In the genomic region with DNA sequence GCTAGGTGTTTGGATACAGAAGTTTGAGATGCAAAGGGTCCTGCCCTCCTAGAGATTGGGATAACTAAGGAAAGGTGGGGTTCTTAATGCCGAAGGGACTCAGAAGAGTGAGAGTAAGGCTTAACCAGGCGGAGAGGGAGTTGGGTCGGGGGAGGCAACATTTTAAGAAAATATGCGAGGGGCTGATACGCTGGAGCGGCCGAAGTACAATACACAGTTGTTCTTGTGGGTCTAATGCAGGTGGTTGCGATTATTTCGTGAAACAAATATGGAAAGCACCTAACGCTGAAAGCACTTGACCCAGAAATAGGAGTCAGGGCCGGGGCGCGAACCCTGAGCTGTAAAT, we compare ENCODE assay signal across 8 cellular contexts. TPM values are rescaled to one million over a fixed set of nuclear protein-coding genes. Genes with fewer than 3 reads are reported as not detected.
A peak's percentile ranks its signal among the peaks of the same experiment; 100 is the strongest.
DNase-seq lines count a peak whose midpoint lies in the region; ATAC-seq and TF ChIP-seq lines count a peak whose summit lies in the region.

No MANE protein-coding gene starts in this region.

- CTCF ChIA-PET in PC-9 (lab: Charles Lee) = no interaction called here

- H4K20me1 ChIP-seq in PC-9 (ENCODE audit: insufficient read depth) (peaks cover 8% of the 10 kb centered on the region; the same call in 1 of the 2 replicates), fibroblast of lung (ENCODE audit: control insufficient read depth, extremely low read depth, insufficient read depth, low read length) (no peaks in the 10 kb centered on the region)

- no peaks in the 10 kb centered on the region for H3K27me3 ChIP-seq in PC-9 (ENCODE audit: insufficient read depth, low read depth)
- no peaks in the 10 kb centered on the region for H3K27me3 ChIP-seq in fibroblast of lung (ENCODE audit: control insufficient read depth, insufficient read depth, low read length)
- H3K27me3 ChIP-seq in gastrocnemius medialis = no peaks in the 10 kb centered on the region

- H3K9me3 ChIP-seq in PC-9 (ENCODE audit: insufficient read depth, low read depth) = no peaks in the 10 kb centered on the region
- no peaks in the 10 kb centered on the region for H3K9me3 ChIP-seq in fibroblast of lung (ENCODE audit: control insufficient read depth, insufficient read depth, low read depth, low read length)
- H3K9me3 ChIP-seq in gastrocnemius medialis = no peaks in the 10 kb centered on the region

- DNase-seq in AG09309 (ENCODE audit: low read depth) = no peak
- no peak for DNase-seq in PC-9
- DNase-seq in fibroblast of lung (ENCODE audit: low read depth in 2 of 2) = no peak
- DNase-seq in gastrocnemius medialis = no peak
- DNase-seq in stimulated activated CD4-positive, alpha-beta T cell treated with anti-CD3 and anti-CD28 coated beads, Interleukin-4, amount 100 ng/mL, for 1 hour = no peak
- no peak for DNase-seq in DMS153 treated with DMSO at 0.1 percent for 48 hours (lab: John Stamatoyannopoulos, UW; ENCODE audit: unreplicated experiment)
- no peak for DNase-seq in EL

- H3K4me1 ChIP-seq in PC-9 (replicated peaks; ENCODE audit: insufficient read depth) (peaks cover 42% of the 10 kb centered on the region), fibroblast of lung (ENCODE audit: control insufficient read depth, extremely low read depth, insufficient read depth, low read length) (no peaks in the 10 kb centered on the region), gastrocnemius medialis (peaks cover 35 to 36% of the 10 kb centered on the region in 2 donors)

- in situ Hi-C loops in gastrocnemius medialis (cut with MboI; ENCODE audit: low sequenced_read_pairs in 4 of 4) = no loop called here

- no peaks in the 10 kb centered on the region for H3K9me2 ChIP-seq in PC-9 (ENCODE audit: insufficient read depth)

- TF ChIP-seq POLR2A in gastrocnemius medialis (IDR thresholded peaks at IDR 0.05) = no peak

- TSS peak; percentile 100 for BruUV-seq in PC-9 (replicated peaks; lab: Mats Ljungman, UMichigan)

- peaks cover 43% of the 10 kb centered on the region for H3F3A ChIP-seq in PC-9 (ENCODE audit: insufficient read depth, low read depth)

- H3K27ac ChIP-seq in PC-9 = peak overlapping the region; percentile 80
- H3K27ac ChIP-seq in fibroblast of lung (ENCODE audit: insufficient read depth, low read length) = peak overlapping the region; percentile 86
- peak overlapping the region; percentile 87 to 99 (median 92) for H3K27ac ChIP-seq in gastrocnemius medialis

- peak overlapping the region; percentile 58 for H3K9ac ChIP-seq in fibroblast of lung (ENCODE audit: insufficient read depth, low read length)

- H3K36me3 ChIP-seq in PC-9 (ENCODE audit: low read depth) (peaks cover 28% of the 10 kb centered on the region), fibroblast of lung (ENCODE audit: control insufficient read depth, insufficient read depth, low read length) (peaks cover under 1% of the 10 kb centered on the region), gastrocnemius medialis (peaks cover 0 to under 1% of the 10 kb centered on the region in 2 donors)

- H2AFZ ChIP-seq in PC-9 (peak overlapping the region; percentile 83), fibroblast of lung (ENCODE audit: low read length) (peak overlapping the region; percentile 65)

- ATAC-seq in GM21447 (IDR thresholded peaks at IDR 0.05; ENCODE audit: unreplicated experiment) (peak; percentile 5), gastrocnemius medialis (peak in 1 of 2 donors; percentile 4)

- peak overlapping the region; percentile 99 for H3K4me2 ChIP-seq in PC-9
- peak overlapping the region; percentile 53 for H3K4me2 ChIP-seq in fibroblast of lung (ENCODE audit: extremely low read depth, insufficient read depth, low read length)

- no peak for TF ChIP-seq CTCF in AG09309 (IDR thresholded peaks at IDR 0.05; ENCODE audit: control insufficient read depth, insufficient read depth, low read depth, low read length, missing control alignments)
- TF ChIP-seq CTCF in PC-9 (conservative IDR thresholded peaks at IDR 0.05) = no peak
- no peak for TF ChIP-seq CTCF in fibroblast of lung (conservative IDR thresholded peaks at IDR 0.05 in 1 of 2, IDR thresholded peaks at IDR 0.05 in 1 of 2; ENCODE audit: low read depth in 1 of 2, low read length in 2 of 2)
- TF ChIP-seq CTCF in gastrocnemius medialis (IDR thresholded peaks at IDR 0.05 in 4 of 5, conservative IDR thresholded peaks at IDR 0.05 in 1 of 5) = no peak

- intact Hi-C loops in PC-9 (cut with micrococcal nuclease; ENCODE audit: unreplicated experiment) = no loop called here
- intact Hi-C loops in gastrocnemius medialis (cut with DNase I; ENCODE audit: low total_unique reads) = loop anchor here (2.0 to 10.0 kb wide), 3 partner anchors 49 to 624 kb away; a partner anchor contains a TSS

- peaks cover 46% of the 10 kb centered on the region for H3K79me2 ChIP-seq in PC-9 (ENCODE audit: low read depth)
- peaks cover 41% of the 10 kb centered on the region for H3K79me2 ChIP-seq in fibroblast of lung (ENCODE audit: control insufficient read depth, insufficient read depth, low read length)

- POLR2A ChIA-PET in PC-9 (lab: Charles Lee; ENCODE audit: unreplicated experiment) = interaction anchor here (0.5 to 0.6 kb wide), 2 partner anchors 206 to 1100 kb away, joined by 5 to 10 read pairs; no protein-coding TSS in a partner anchor

- H3K4me3 ChIP-seq in AG09309 (ENCODE audit: control insufficient read depth, low read depth, low read length) (peak overlapping the region; percentile 58), PC-9 (peak overlapping the region; percentile 93), fibroblast of lung (replicated peaks in 1 of 4; ENCODE audit: control extremely low read depth in 1 of 4, insufficient read depth in 1 of 4, low read depth in 3 of 4, low read length in 4 of 4) (peak overlapping the region; percentile 64 to 96 (median 86)), gastrocnemius medialis (peak overlapping the region; percentile 66 to 98 (median 84))

RNA-seq across cellular contexts. Expression of a gene that starts 0.3 kb away (rescaled TPM):
- total RNA-seq in PC-9 (2021) (81.9 and 86.3 TPM in 2 replicates), fibroblast of lung (64.5 and 85.9 TPM in 2 replicates), gastrocnemius medialis (100 to 1,000 TPM; 231 to 500 (median 388) TPM)
- 144 and 178 TPM in 2 replicates for polyA plus RNA-seq in fibroblast of lung
- 166 and 235 TPM in 2 replicates for polyA plus RNA-seq in fibroblast of lung (2012)
- 6.7 TPM in 1 of 2 replicates, not detected in the other for polyA minus RNA-seq in fibroblast of lung (ENCODE audit: low replicate concordance)
